ENCODE assay signal across 23 cellular contexts in the genomic region with DNA sequence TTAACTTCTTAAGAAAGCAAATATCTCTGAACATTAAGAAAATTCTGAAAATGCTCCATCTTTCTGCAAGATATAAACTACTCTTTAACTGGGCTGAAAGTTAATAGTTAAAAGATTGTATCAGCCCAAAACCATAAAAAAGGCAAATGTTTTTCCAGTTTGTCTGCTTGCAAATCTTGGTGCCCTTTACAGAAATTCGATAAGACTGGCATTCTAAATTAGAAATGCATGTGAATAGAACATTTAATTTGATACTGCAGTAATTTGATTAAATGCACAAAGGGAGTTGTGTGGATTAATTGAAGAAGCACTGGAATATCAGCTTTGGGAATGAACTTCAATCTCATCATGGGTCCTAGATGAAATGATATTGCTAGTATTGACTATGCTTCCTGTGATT.
"Had no signal": no experiment of that assay in that cellular context is flagged by ENCODE, and none has a peak within 500 bp of the region (broad histone marks: within the 10 kb centered on the region; RNA-seq: fewer than 3 reads in every experiment).

No MANE protein-coding gene starts in this region.

- H3K36me3 ChIP-seq: MG63 had no signal

- DNase-seq: IMR-90, Karpas-422, KG1, MG63, NCI-H1092, NCI-H1105 treated with DMSO at 0.1 percent for 48 hours, NCI-H1417 treated with DMSO at 0.1 percent for 48 hours, NCI-H146, NCI-H1694 treated with DMSO at 0.1 percent for 48 hours, NCI-H1930, NCI-H2081, NCI-H2107, NCI-H2171 treated with DMSO at 0.1 percent for 48 hours, NCI-H345, NCI-H446 treated with DMSO at 0.1 percent for 48 hours, NCI-H510A treated with DMSO at 0.1 percent for 48 hours, NCI-H69, NCI-H774, SHP77, SW 1271, T-cell had no signal

- H3K9me3 ChIP-seq: MG63 had no signal

- H3K27ac ChIP-seq: RWPE1 had no signal

- ATAC-seq: HepG2, T-cell had no signal

- H3K27me3 ChIP-seq: MG63 had no signal

- H3K4me3 ChIP-seq: MG63 had no signal
